8 cellular contexts compared by ENCODE assay signal in genomic region chr4:55395529-55396304, GRCh38. TPM values are rescaled to one million over a fixed set of nuclear protein-coding genes. Genes with fewer than 3 reads are reported as not detected.
DNase-seq lines count a peak whose midpoint lies in the region; ATAC-seq and TF ChIP-seq lines count a peak whose summit lies in the region.

Gene TMEM165, plus strand, starts transcription at chr4:55395957. Its CDS starts 233 bp downstream, at chr4:55396190.

- H3K4me1 Mint-ChIP-seq in natural killer cell treated with Interleukin-12 subunit alpha and Interleukin-12 subunit beta and Interleukin-15 and Interleukin-18, amount 100 ng/mL, for 72 hours (ENCODE audit: low read depth in 2 of 2) = peaks cover 30 to 40% of the 10 kb centered on the region in 2 donors

- peaks cover 43% of the 10 kb centered on the region for H4K20me1 ChIP-seq in Loucy (ENCODE audit: insufficient read depth, low read length, poor library complexity, severe bottlenecking)

- peak; percentile 97 to 98 for ATAC-seq in natural killer cell treated with Interleukin-12 subunit alpha and Interleukin-12 subunit beta and Interleukin-15 and Interleukin-18, amount 100 ng/mL, for 72 hours
- peak; percentile 97 for ATAC-seq in stimulated activated naive CD8-positive, alpha-beta T cell treated with anti-CD3 and anti-CD28 coated beads, Interleukin-15, Interleukin-2, amounts not matched to agents 100 U/mL and 50 U/mL, for 24 hours

- no peaks in the 10 kb centered on the region for H3K9me3 ChIP-seq in Loucy (ENCODE audit: insufficient read depth, low read depth, low read length)

- peak within 1 kb of the TSS; percentile 96 for H3K9ac ChIP-seq in Loucy (ENCODE audit: low read depth, low read length, poor library complexity, severe bottlenecking)

- peak within 1 kb of the TSS; percentile 90 for H2AFZ ChIP-seq in Loucy (ENCODE audit: low read length)

- peak within 1 kb of the TSS; percentile 86 for H3K4me3 ChIP-seq in H7 (ENCODE audit: insufficient read depth, low read depth, low read length)
- H3K4me3 ChIP-seq in Loucy (ENCODE audit: low read length, poor library complexity, severe bottlenecking) = peak within 1 kb of the TSS; percentile 100

- TF ChIP-seq POLR2A in Raji (IDR thresholded peaks at IDR 0.05; ENCODE audit: insufficient read depth, low read depth, low read length) = peak; percentile 96

- peak within 1 kb of the TSS; percentile 95 for H3K4me2 ChIP-seq in Loucy (ENCODE audit: low read depth, low read length, poor library complexity, severe bottlenecking)

- H3K27me3 ChIP-seq in H7 (ENCODE audit: control insufficient read depth, insufficient read depth, low read length) (no peaks in the 10 kb centered on the region), Loucy (ENCODE audit: insufficient read depth, low read length, poor library complexity, severe bottlenecking) (peaks cover 4% of the 10 kb centered on the region)

- peak within 1 kb of the TSS; percentile 97 for H3K4me3 Mint-ChIP-seq in natural killer cell treated with Interleukin-12 subunit alpha and Interleukin-12 subunit beta and Interleukin-15 and Interleukin-18, amount 100 ng/mL, for 72 hours

- H3K36me3 ChIP-seq in H7 (replicated peaks; ENCODE audit: control insufficient read depth, insufficient read depth, low read length) (no peaks in the 10 kb centered on the region), Loucy (ENCODE audit: insufficient read depth, low read length) (no peaks in the 10 kb centered on the region)

- H3K27me3 Mint-ChIP-seq in natural killer cell treated with Interleukin-12 subunit alpha and Interleukin-12 subunit beta and Interleukin-15 and Interleukin-18, amount 100 ng/mL, for 72 hours = no peaks in the 10 kb centered on the region

- no peaks in the 10 kb centered on the region for H3K9me3 Mint-ChIP-seq in natural killer cell treated with Interleukin-12 subunit alpha and Interleukin-12 subunit beta and Interleukin-15 and Interleukin-18, amount 100 ng/mL, for 72 hours

- peak; percentile 95 for DNase-seq in ELF-1 (ENCODE audit: low read depth, low spot score)
- peak; percentile 96 for DNase-seq in H7
- DNase-seq in activated T-helper 9 cell treated with anti-CD3 and anti-CD28 coated beads, Interleukin-2, amount 50 U/mL, for 16 hours (ENCODE audit: low read depth) = peak; percentile 85
- peak; percentile 85 for DNase-seq in fibroblast of peridontal ligament (ENCODE audit: extremely low read depth)
- DNase-seq in natural killer cell treated with Interleukin-12 subunit alpha and Interleukin-12 subunit beta and Interleukin-15 and Interleukin-18, amount 100 ng/mL, for 72 hours (ENCODE audit: low spot score) = peak; percentile 92
- peak; percentile 93 for DNase-seq in stimulated activated naive CD8-positive, alpha-beta T cell treated with anti-CD3 and anti-CD28 coated beads, Interleukin-15, Interleukin-2, amounts not matched to agents 100 U/mL and 50 U/mL, for 24 hours

- peaks cover 30% of the 10 kb centered on the region for H3K4me1 ChIP-seq in Loucy (ENCODE audit: insufficient read depth, low read length, poor library complexity, severe bottlenecking)

- H3K79me2 ChIP-seq in Loucy (ENCODE audit: insufficient read depth, low read length) = peaks cover 46% of the 10 kb centered on the region

- H3K9me2 ChIP-seq in Loucy (replicated peaks; ENCODE audit: low read depth, low read length) = no peaks in the 10 kb centered on the region

- H3K27ac Mint-ChIP-seq in natural killer cell treated with Interleukin-12 subunit alpha and Interleukin-12 subunit beta and Interleukin-15 and Interleukin-18, amount 100 ng/mL, for 72 hours = peak within 1 kb of the TSS; percentile 91 to 97

- H3K36me3 Mint-ChIP-seq in natural killer cell treated with Interleukin-12 subunit alpha and Interleukin-12 subunit beta and Interleukin-15 and Interleukin-18, amount 100 ng/mL, for 72 hours = peaks cover 32% of the 10 kb centered on the region

- no peaks in the 10 kb centered on the region for H3F3A ChIP-seq in Loucy (ENCODE audit: low read depth)

- TF ChIP-seq CTCF in Loucy (conservative IDR thresholded peaks at IDR 0.05; ENCODE audit: low read length) = no peak

RNA-seq across cellular contexts. Expression of gene TMEM165, which starts in this region (rescaled TPM):
- 84.0 and 88.0 TPM in 2 replicates for total RNA-seq in H7 (2014; rRNA removed; shearing (Covaris generic))
- total RNA-seq in natural killer cell treated with Interleukin-12 subunit alpha and Interleukin-12 subunit beta and Interleukin-15 and Interleukin-18, amount 100 ng/mL, for 72 hours = 100 to 1,000 TPM; 134 to 157 TPM

Comparison
In these comparisons a context has a peak if more than half of its experiments do, and no peak if none do; other contexts are left out.
1. Peak in every context shown above with its lines: DNase-seq, ATAC-seq and H3K4me3 ChIP-seq.